25 cellular contexts compared by ENCODE assay signal in the genomic region with DNA sequence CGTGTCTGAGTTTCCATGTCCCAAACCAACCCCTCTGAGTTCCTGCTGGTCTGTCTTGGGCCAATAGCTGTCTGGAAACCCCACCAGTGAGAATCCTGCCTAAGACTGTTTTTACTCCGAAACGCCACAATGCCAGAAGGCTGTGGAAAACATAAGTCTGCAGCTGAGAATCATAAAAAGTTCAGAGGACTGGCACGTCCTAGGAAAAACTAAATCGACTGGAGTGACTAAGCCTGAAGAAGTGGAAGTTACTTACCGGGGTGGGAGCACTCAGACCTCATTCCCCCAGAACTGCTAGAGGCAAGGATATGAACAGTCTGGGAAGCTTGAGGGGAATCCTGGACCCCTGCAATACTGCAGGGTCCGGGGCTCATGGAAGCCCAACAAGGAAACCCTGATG. TPM values are rescaled to one million over a fixed set of nuclear protein-coding genes. Genes with fewer than 3 reads are reported as not detected.
DNase-seq lines count a peak whose midpoint lies in the region; TF ChIP-seq lines count a peak whose summit lies in the region.
"Had no signal": no experiment of that assay in that cellular context is flagged by ENCODE, and none has a peak within 500 bp of the region (broad histone marks: within the 10 kb centered on the region; RNA-seq: fewer than 3 reads in every experiment).

No MANE protein-coding gene starts in this region.

- H3K4me3 Mint-ChIP-seq in activated naive CD4-positive, alpha-beta T cell treated with anti-CD3 and anti-CD28 coated beads, Interleukin-2, amount 50 U/mL, for 24 hours: no peak overlapping the region
- no peak overlapping the region for H3K4me3 Mint-ChIP-seq in activated naive CD4-positive, alpha-beta T cell treated with anti-CD3 and anti-CD28 coated beads, Interleukin-2, amount 10 ng/mL, durations not matched to agents 7 days and 5 days
- no peak overlapping the region for H3K4me3 Mint-ChIP-seq in activated CD4-positive, alpha-beta memory T cell treated with anti-CD3 and anti-CD28 coated beads, Interleukin-2, amount 10 ng/mL, durations not matched to agents 7 days and 5 days
- H3K4me3 Mint-ChIP-seq: activated CD8-positive, alpha-beta memory T cell treated with anti-CD3 and anti-CD28 coated beads, Interleukin-2, amount 10 ng/mL, durations not matched to agents 7 days and 5 days; CD4-positive, CD25-positive, alpha-beta regulatory T cell; nephron progenitor cell; type B pancreatic cell had no signal

- no peak overlapping the region for H3K4me3 ChIP-seq in foreskin fibroblast (ENCODE audit: low read depth in 1 of 2, low read length in 2 of 2)
- H3K4me3 ChIP-seq in stomach smooth muscle (ENCODE audit: low read length in 2 of 2): no peak overlapping the region
- H3K4me3 ChIP-seq: ovary had no signal

- H3K9me3 Mint-ChIP-seq in activated naive CD4-positive, alpha-beta T cell treated with anti-CD3 and anti-CD28 coated beads, Interleukin-2, amount 50 U/mL, for 24 hours: no peaks in the 10 kb centered on the region
- no peaks in the 10 kb centered on the region for H3K9me3 Mint-ChIP-seq in activated naive CD4-positive, alpha-beta T cell treated with anti-CD3 and anti-CD28 coated beads, Interleukin-2, amount 10 ng/mL, durations not matched to agents 7 days and 5 days
- no peaks in the 10 kb centered on the region for H3K9me3 Mint-ChIP-seq in activated CD4-positive, alpha-beta memory T cell treated with anti-CD3 and anti-CD28 coated beads, Interleukin-2, amount 10 ng/mL, durations not matched to agents 7 days and 5 days
- H3K9me3 Mint-ChIP-seq: CD4-positive, CD25-positive, alpha-beta regulatory T cell; nephron progenitor cell; type B pancreatic cell had no signal

- H3K36me3 Mint-ChIP-seq in activated naive CD4-positive, alpha-beta T cell treated with anti-CD3 and anti-CD28 coated beads, Interleukin-2, amount 50 U/mL, for 24 hours: no peaks in the 10 kb centered on the region
- H3K36me3 Mint-ChIP-seq in activated naive CD4-positive, alpha-beta T cell treated with anti-CD3 and anti-CD28 coated beads, Interleukin-2, amount 10 ng/mL, durations not matched to agents 7 days and 5 days: no peaks in the 10 kb centered on the region
- no peaks in the 10 kb centered on the region for H3K36me3 Mint-ChIP-seq in activated CD4-positive, alpha-beta memory T cell treated with anti-CD3 and anti-CD28 coated beads, Interleukin-2, amount 10 ng/mL, durations not matched to agents 7 days and 5 days (ENCODE audit: low read depth)
- H3K36me3 Mint-ChIP-seq: activated CD8-positive, alpha-beta memory T cell treated with anti-CD3 and anti-CD28 coated beads, Interleukin-2, amount 10 ng/mL, durations not matched to agents 7 days and 5 days; CD4-positive, CD25-positive, alpha-beta regulatory T cell; type B pancreatic cell had no signal

- peaks cover 15% of the 10 kb centered on the region for H3K4me1 ChIP-seq in stomach smooth muscle (ENCODE audit: control insufficient read depth, insufficient read depth, low read length)

- no peaks in the 10 kb centered on the region for H3K4me1 Mint-ChIP-seq in activated naive CD4-positive, alpha-beta T cell treated with anti-CD3 and anti-CD28 coated beads, Interleukin-2, amount 50 U/mL, for 24 hours
- H3K4me1 Mint-ChIP-seq in activated naive CD4-positive, alpha-beta T cell treated with anti-CD3 and anti-CD28 coated beads, Interleukin-2, amount 10 ng/mL, durations not matched to agents 7 days and 5 days: no peaks in the 10 kb centered on the region
- H3K4me1 Mint-ChIP-seq in activated CD4-positive, alpha-beta memory T cell treated with anti-CD3 and anti-CD28 coated beads, Interleukin-2, amount 10 ng/mL, durations not matched to agents 7 days and 5 days: no peaks in the 10 kb centered on the region
- H3K4me1 Mint-ChIP-seq: activated CD8-positive, alpha-beta memory T cell treated with anti-CD3 and anti-CD28 coated beads, Interleukin-2, amount 10 ng/mL, durations not matched to agents 7 days and 5 days; CD4-positive, CD25-positive, alpha-beta regulatory T cell had no signal

- POLR2A ChIA-PET in activated CD4-positive, alpha-beta memory T cell treated with anti-CD3 and anti-CD28 coated beads, Interleukin-2, amount 10 ng/mL, durations not matched to agents 7 days and 5 days (lab: Charles Lee): no interaction called here

- CTCF ChIA-PET in activated naive CD4-positive, alpha-beta T cell treated with anti-CD3 and anti-CD28 coated beads, Interleukin-2, amount 10 ng/mL, durations not matched to agents 7 days and 5 days (lab: Charles Lee): interaction anchor here (1.4 kb wide), 1 partner anchor 25 kb away, joined by 3 read pairs; no protein-coding TSS in a partner anchor
- CTCF ChIA-PET in activated CD4-positive, alpha-beta memory T cell treated with anti-CD3 and anti-CD28 coated beads, Interleukin-2, amount 10 ng/mL, durations not matched to agents 7 days and 5 days (lab: Charles Lee): no interaction called here

- H3K27me3 ChIP-seq in stomach smooth muscle (ENCODE audit: control insufficient read depth in 1 of 2, insufficient read depth in 2 of 2, low read length in 2 of 2): no peaks in the 10 kb centered on the region
- H3K27me3 ChIP-seq: ovary had no signal

- H3K27ac ChIP-seq in stomach smooth muscle (ENCODE audit: low read length): peak overlapping the region; percentile 2
- H3K27ac ChIP-seq: 22Rv1 had no signal

- H3K9me3 ChIP-seq in stomach smooth muscle (ENCODE audit: control insufficient read depth in 2 of 2, low read length in 2 of 2): no peaks in the 10 kb centered on the region
- H3K9me3 ChIP-seq: ovary had no signal

- no peaks in the 10 kb centered on the region for H3K27me3 Mint-ChIP-seq in activated naive CD4-positive, alpha-beta T cell treated with anti-CD3 and anti-CD28 coated beads, Interleukin-2, amount 50 U/mL, for 24 hours
- no peaks in the 10 kb centered on the region for H3K27me3 Mint-ChIP-seq in activated naive CD4-positive, alpha-beta T cell treated with anti-CD3 and anti-CD28 coated beads, Interleukin-2, amount 10 ng/mL, durations not matched to agents 7 days and 5 days
- no peaks in the 10 kb centered on the region for H3K27me3 Mint-ChIP-seq in activated CD4-positive, alpha-beta memory T cell treated with anti-CD3 and anti-CD28 coated beads, Interleukin-2, amount 10 ng/mL, durations not matched to agents 7 days and 5 days
- H3K27me3 Mint-ChIP-seq: activated CD8-positive, alpha-beta memory T cell treated with anti-CD3 and anti-CD28 coated beads, Interleukin-2, amount 10 ng/mL, durations not matched to agents 7 days and 5 days had no signal

- H3K27ac Mint-ChIP-seq in activated naive CD4-positive, alpha-beta T cell treated with anti-CD3 and anti-CD28 coated beads, Interleukin-2, amount 50 U/mL, for 24 hours: peak overlapping the region; percentile 23
- no peak overlapping the region for H3K27ac Mint-ChIP-seq in activated naive CD4-positive, alpha-beta T cell treated with anti-CD3 and anti-CD28 coated beads, Interleukin-2, amount 10 ng/mL, durations not matched to agents 7 days and 5 days
- no peak overlapping the region for H3K27ac Mint-ChIP-seq in activated CD4-positive, alpha-beta memory T cell treated with anti-CD3 and anti-CD28 coated beads, Interleukin-2, amount 10 ng/mL, durations not matched to agents 7 days and 5 days
- H3K27ac Mint-ChIP-seq: activated CD8-positive, alpha-beta memory T cell treated with anti-CD3 and anti-CD28 coated beads, Interleukin-2, amount 10 ng/mL, durations not matched to agents 7 days and 5 days; nephron progenitor cell; type B pancreatic cell had no signal

- H3K36me3 ChIP-seq in stomach smooth muscle (ENCODE audit: control insufficient read depth in 2 of 2, insufficient read depth in 2 of 2, low read length in 2 of 2): no peaks in the 10 kb centered on the region
- H3K36me3 ChIP-seq: ovary had no signal

- TF ChIP-seq CTCF in foreskin fibroblast (IDR thresholded peaks at IDR 0.05; ENCODE audit: low read depth, low read length): no peak

- H3K9ac ChIP-seq in stomach smooth muscle (ENCODE audit: low read length in 2 of 2): no peak overlapping the region

- no peak for DNase-seq in activated naive CD4-positive, alpha-beta T cell treated with anti-CD3 and anti-CD28 coated beads, Interleukin-2, amount 10 ng/mL, durations not matched to agents 7 days and 5 days
- DNase-seq in foreskin fibroblast (peak; percentile 33 to 70), NCI-H774 (lab: John Stamatoyannopoulos, UW) (no peak), NAMALWA (ENCODE audit: low spot score) (no peak), NCI-H187 treated with DMSO at 0.1 percent for 48 hours (lab: John Stamatoyannopoulos, UW) (no peak)
- no peak for DNase-seq in activated CD4-positive, alpha-beta memory T cell treated with anti-CD3 and anti-CD28 coated beads, Interleukin-2, amount 10 ng/mL, durations not matched to agents 7 days and 5 days
- DNase-seq: activated CD8-positive, alpha-beta memory T cell treated with anti-CD3 and anti-CD28 coated beads, Interleukin-2, amount 10 ng/mL, durations not matched to agents 7 days and 5 days; activated naive CD4-positive, alpha-beta T cell; activated T-cell treated with anti-CD3 and anti-CD28 coated beads, Interleukin-2, amount 50 U/mL, for 48 hours; CD4-positive, CD25-positive, alpha-beta regulatory T cell; DND-41; left colon; NCI-H1694; NCI-H2171; NCI-H510A; nephron progenitor cell; OCI-M1; ovary; stimulated activated CD4-positive, alpha-beta T cell treated with anti-CD3 and anti-CD28 coated beads, Interleukin-1b, Interleukin-23, amount 100 ng/mL, for 48 hours; stimulated activated naive CD8-positive, alpha-beta T cell treated with anti-CD3 and anti-CD28 coated beads, Interleukin-15, Interleukin-2, amounts not matched to agents 100 U/mL and 50 U/mL, for 24 hours; T-helper 1 cell had no signal

RNA-seq across cellular contexts. Expression of gene LRRC75A, which starts 13.3 kb away (rescaled TPM):
- total RNA-seq in activated CD4-positive, alpha-beta memory T cell treated with anti-CD3 and anti-CD28 coated beads, Interleukin-2, amount 10 ng/mL, durations not matched to agents 7 days and 5 days: 1 to 10 TPM; 1.2 to 1.8 TPM

Comparison
In these comparisons a context has a peak if more than half of its experiments do, and no peak if none do; other contexts are left out.
1. DNase-seq: peak in foreskin fibroblast (2 of 2); none in activated naive CD4-positive, alpha-beta T cell treated with anti-CD3 and anti-CD28 coated beads, Interleukin-2, amount 10 ng/mL, durations not matched to agents 7 days and 5 days (single experiment), NCI-H774 (single experiment), NAMALWA (single experiment), NCI-H187 treated with DMSO at 0.1 percent for 48 hours (single experiment) and activated CD4-positive, alpha-beta memory T cell treated with anti-CD3 and anti-CD28 coated beads, Interleukin-2, amount 10 ng/mL, durations not matched to agents 7 days and 5 days (single experiment).